ENCODE assay signal across 8 cellular contexts in the genomic region with DNA sequence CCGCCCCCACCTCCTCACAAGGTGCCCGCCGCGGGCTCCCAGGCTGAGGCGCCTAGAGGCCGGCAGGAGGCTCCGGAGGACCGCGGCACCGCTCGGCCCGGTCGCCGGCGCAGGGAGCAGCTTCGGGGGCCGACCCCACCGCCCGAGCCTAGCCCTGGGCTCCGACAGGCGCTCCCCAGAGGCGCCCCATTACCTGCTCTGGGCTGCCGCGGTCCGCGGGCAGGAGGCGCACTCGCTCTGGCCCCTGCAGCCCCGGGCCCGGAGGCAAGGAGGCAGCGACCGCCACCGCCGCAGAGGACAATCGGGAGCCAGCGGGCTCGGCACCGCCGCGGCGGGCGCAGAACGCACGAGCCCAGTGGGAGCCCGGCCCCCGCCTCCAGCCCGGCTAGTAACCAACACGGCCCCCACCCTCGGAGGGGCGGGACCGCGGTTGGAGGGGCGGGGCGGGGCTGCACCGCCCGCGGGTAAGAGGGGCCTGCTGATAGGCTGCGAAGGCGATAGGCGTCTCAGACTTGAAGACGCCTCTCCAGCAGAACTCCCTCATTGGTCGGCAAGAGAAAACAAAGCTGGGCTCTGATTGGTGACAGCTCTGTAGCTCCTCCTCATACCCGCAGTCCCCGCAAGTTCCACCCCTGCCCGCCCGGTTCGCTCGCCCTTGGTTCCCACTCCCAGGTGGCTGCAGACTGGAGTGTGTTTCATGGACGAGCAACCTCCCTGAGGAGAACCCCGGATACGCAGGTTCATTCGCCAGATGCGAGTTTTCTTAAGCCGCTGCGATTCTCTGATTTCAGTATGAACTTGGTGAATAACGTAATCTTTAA. TPM values are rescaled to one million over a fixed set of nuclear protein-coding genes. Genes with fewer than 3 reads are reported as not detected.
DNase-seq lines count a peak whose midpoint lies in the region; ATAC-seq, FAIRE-seq and TF ChIP-seq lines count a peak whose summit lies in the region.

A gene (minus strand): TSS at position 397 of the 821 bp plus-strand sequence. CDS start 64,460 bp downstream, outside the sequence.

- H3K4me1 Mint-ChIP-seq in immature natural killer cell = peaks cover 29 to 36% of the 10 kb centered on the region in 2 donors

- no peaks in the 10 kb centered on the region for H3K9me3 ChIP-seq in small intestine (ENCODE audit: control insufficient read depth, low read depth)

- peak; percentile 15 for FAIRE-seq in small intestine (lab: Jason Lieb, UNC)

- H3K27me3 ChIP-seq in small intestine (ENCODE audit: control insufficient read depth in 2 of 2, insufficient read depth in 2 of 2, low read length in 2 of 2) = no peaks in the 10 kb centered on the region

- peak within 1 kb of the TSS; percentile 89 to 98 (median 94) for H3K4me3 Mint-ChIP-seq in immature natural killer cell

- H3K36me3 ChIP-seq in small intestine (ENCODE audit: control insufficient read depth in 2 of 2, insufficient read depth in 2 of 2, low read length in 2 of 2) = no peaks in the 10 kb centered on the region

- peak; percentile 16 for TF ChIP-seq CTCF in AG09309 (IDR thresholded peaks at IDR 0.05; ENCODE audit: control insufficient read depth, insufficient read depth, low read depth, low read length, missing control alignments)

- no peaks in the 10 kb centered on the region for H3K36me3 Mint-ChIP-seq in immature natural killer cell

- peak within 1 kb of the TSS; percentile 55 for H3K4me3 ChIP-seq in AG09309 (ENCODE audit: control insufficient read depth, low read depth, low read length)
- peak within 1 kb of the TSS; percentile 81 to 92 for H3K4me3 ChIP-seq in small intestine (ENCODE audit: low read depth in 1 of 2, low read length in 2 of 2)

- H3K9me3 Mint-ChIP-seq in immature natural killer cell = no peaks in the 10 kb centered on the region

- 1% methylated on average over 35 to 76 of the region's 76 CpGs for WGBS in small intestine, 3 donors

- ATAC-seq in GM19025 (IDR thresholded peaks at IDR 0.05; ENCODE audit: low read depth, unreplicated experiment) (peak; percentile 99), HG03342 (IDR thresholded peaks at IDR 0.05; ENCODE audit: unreplicated experiment) (peak; percentile 99)

- H3K27me3 Mint-ChIP-seq in immature natural killer cell (ENCODE audit: low read depth in 3 of 3) = peaks cover 4 to 11% (median 6%) of the 10 kb centered on the region in 3 donors

- H3K27ac Mint-ChIP-seq in immature natural killer cell = peak within 1 kb of the TSS; percentile 81 to 93 (median 91)

- peak; percentile 92 for DNase-seq in AG09309 (ENCODE audit: low read depth)
- peak; percentile 97 for DNase-seq in NCI-H345 (lab: John Stamatoyannopoulos, UW)
- peak; percentile 87 to 94 (median 90) for DNase-seq in activated CD4-positive, CD25-positive, alpha-beta regulatory T cell (lab: John Stamatoyannopoulos, UW)
- DNase-seq in central memory CD4-positive, alpha-beta T cell = peak; percentile 96
- DNase-seq in immature natural killer cell = peak; percentile 97 to 98 (median 98)
- peak; percentile 99 for DNase-seq in small intestine

- H3K4me1 ChIP-seq in small intestine (ENCODE audit: control insufficient read depth in 2 of 2, insufficient read depth in 1 of 2, low read depth in 1 of 2, low read length in 1 of 2) = peaks cover 0 to 2% of the 10 kb centered on the region in 2 donors

- peak within 1 kb of the TSS; percentile 78 to 97 for H3K27ac ChIP-seq in small intestine (ENCODE audit: low read depth in 1 of 2, low read length in 1 of 2)

RNA-seq across cellular contexts. Expression of the gene that starts here (rescaled TPM):
- polyA plus RNA-seq in immature natural killer cell (10 to 100 TPM; 11.7 to 20.9 (median 14.9) TPM), small intestine (1 to 10 TPM; 4.3 to 6.7 (median 5.1) TPM)

Comparison
In these comparisons a context has a peak if more than half of its experiments do, and no peak if none do; other contexts are left out.
1. Peak in every context shown above with its lines: DNase-seq, ATAC-seq, H3K4me3 ChIP-seq and H3K27ac ChIP-seq.